In the genomic region with DNA sequence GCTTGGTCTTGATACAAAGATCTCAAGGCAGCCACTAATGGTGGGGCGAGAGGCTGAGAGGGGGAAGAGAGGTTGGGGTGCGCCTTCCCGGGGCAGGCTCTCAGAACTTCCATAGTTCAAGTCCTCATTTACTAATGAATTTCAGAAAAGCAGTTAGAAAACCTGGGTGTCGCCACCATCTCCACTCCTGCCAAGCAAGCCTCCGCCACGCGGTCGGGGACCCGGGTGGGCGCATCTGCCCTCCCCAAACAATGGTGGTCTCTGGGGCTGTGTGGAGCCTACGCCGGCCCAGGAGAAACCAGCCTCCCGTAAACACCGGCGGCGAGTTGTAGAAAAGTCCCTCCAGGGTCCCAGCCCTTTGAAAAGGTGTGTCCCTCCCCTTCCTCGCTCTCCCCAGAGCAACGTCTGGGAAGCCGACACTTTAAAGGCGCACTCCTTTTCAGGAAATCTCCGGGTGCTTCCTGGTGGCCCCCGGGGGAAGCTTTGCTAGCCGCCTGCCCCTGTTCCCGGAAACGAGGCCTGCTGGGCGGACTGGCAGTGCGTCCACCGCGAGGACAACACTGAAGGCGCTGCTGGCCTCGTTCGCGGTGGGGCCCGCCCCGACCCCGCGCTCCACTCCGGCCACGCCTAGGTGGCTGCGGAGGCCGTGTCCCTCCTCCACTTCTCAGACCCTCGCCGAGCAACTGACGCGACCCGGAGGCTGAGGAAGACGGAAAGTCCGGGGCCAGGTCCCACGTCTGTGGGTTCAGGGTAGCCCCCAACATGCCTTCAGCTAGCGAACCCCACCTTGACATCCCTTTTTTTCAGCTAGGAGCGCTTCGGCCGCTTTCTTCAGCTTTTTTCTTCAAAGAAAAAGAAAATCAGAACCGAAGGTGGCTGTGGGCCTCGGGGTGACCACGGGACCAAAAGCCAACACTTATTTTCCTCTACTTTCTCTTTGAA, we compare ENCODE assay signal across 1 cellular context.
A peak's percentile ranks its signal among the peaks of the same experiment; 100 is the strongest.
TF ChIP-seq lines count a peak whose summit lies in the region.

No MANE protein-coding gene starts in this region.

TF ChIP-seq in H1, 55 proteins besides CTCF, POLR2A, EP300 and RAD21:
- TF ChIP-seq SUZ12 (IDR thresholded peaks at IDR 0.05; ENCODE audit: low read length) = peak; percentile 92
- TF ChIP-seq, protein P1, sequence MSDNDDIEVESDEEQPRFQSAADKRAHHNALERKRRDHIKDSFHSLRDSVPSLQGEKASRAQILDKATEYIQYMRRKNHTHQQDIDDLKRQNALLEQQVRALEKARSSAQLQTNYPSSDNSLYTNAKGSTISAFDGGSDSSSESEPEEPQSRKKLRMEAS (IDR thresholded peaks at IDR 0.05) = no peak
- no peak for TF ChIP-seq TCF12 (IDR thresholded peaks at IDR 0.05; ENCODE audit: low read depth, low read length)
- TF ChIP-seq RNF2 (IDR thresholded peaks at IDR 0.05; ENCODE audit: borderline replicate concordance, low read depth, low read length, missing control alignments, poor library complexity, severe bottlenecking) = peak; percentile 3
- peak; percentile 54; the same call in 1 of the 2 replicates for TF ChIP-seq EGR1 (IDR thresholded peaks at IDR 0.05; ENCODE audit: borderline replicate concordance, low read depth, low read length)
- TF ChIP-seq CTBP2 (IDR thresholded peaks at IDR 0.05; ENCODE audit: borderline replicate concordance, insufficient read depth, insufficient read length, low read length) = peak; percentile 50
- TF ChIP-seq EZH2 (IDR thresholded peaks at IDR 0.05; ENCODE audit: low read depth, low read length, severe bottlenecking) = peak; percentile 74
- 0 out of 4 replicates have a peak, but pooled peaks of 1 of the 2 experiments have one; percentile 17 for TF ChIP-seq HDAC2 (IDR thresholded peaks at IDR 0.05; ENCODE audit: borderline replicate concordance in 1 of 2, low read depth in 2 of 2, low read length in 2 of 2)
- TF ChIP-seq KDM4A (IDR thresholded peaks at IDR 0.05; ENCODE audit: low read depth, low read length, severe bottlenecking) = peak; percentile 91
- no peak for TF ChIP-seq POU5F1 (IDR thresholded peaks at IDR 0.05; ENCODE audit: low read depth, low read length)
- TF ChIP-seq ASH2L (IDR thresholded peaks at IDR 0.05; ENCODE audit: low read length) = no peak
- no peak for TF ChIP-seq JUND (IDR thresholded peaks at IDR 0.05; ENCODE audit: low read length)
